Comparison of ENCODE assay signal across 1 cellular context in genomic region chr4:26860922-26861433, GRCh38.
TF ChIP-seq lines count a peak whose summit lies in the region.

No MANE protein-coding gene starts in this region.

TF ChIP-seq in IMR-90, 13 proteins besides CTCF, POLR2A, EP300 and RAD21:
- TF ChIP-seq CEBPB (IDR thresholded peaks at IDR 0.05; ENCODE audit: low read depth, low read length) (no peak), CHD1 (IDR thresholded peaks at IDR 0.05; ENCODE audit: low read depth, low read length) (peak; percentile 76)
